ENCODE assay signal across 1 cellular context in the genomic region with DNA sequence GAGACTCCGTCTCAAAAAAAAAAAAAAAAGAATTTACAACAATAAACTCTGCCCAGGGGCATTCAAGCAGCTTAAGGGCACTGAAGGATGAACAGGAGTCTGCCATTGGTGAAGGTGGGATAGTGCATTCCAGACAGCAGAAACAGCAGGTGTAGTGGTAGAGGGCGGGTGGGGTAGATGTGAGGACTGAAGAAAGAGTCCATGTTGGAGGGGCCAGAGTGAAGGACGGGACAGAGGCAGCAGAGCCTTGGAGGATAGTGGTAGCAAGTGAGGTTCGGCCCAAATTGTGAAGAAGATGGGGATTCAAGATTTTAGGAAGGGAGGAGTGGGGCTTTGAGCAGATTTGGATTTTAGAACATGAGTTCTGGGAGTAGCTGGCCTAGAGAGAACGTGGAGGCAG.
TF ChIP-seq lines count a peak whose summit lies in the region.

No MANE protein-coding gene starts in this region.

TF ChIP-seq in HEK293, 187 proteins besides CTCF, POLR2A, EP300 and RAD21 (continued from another document):
- TF ChIP-seq, protein P1, sequence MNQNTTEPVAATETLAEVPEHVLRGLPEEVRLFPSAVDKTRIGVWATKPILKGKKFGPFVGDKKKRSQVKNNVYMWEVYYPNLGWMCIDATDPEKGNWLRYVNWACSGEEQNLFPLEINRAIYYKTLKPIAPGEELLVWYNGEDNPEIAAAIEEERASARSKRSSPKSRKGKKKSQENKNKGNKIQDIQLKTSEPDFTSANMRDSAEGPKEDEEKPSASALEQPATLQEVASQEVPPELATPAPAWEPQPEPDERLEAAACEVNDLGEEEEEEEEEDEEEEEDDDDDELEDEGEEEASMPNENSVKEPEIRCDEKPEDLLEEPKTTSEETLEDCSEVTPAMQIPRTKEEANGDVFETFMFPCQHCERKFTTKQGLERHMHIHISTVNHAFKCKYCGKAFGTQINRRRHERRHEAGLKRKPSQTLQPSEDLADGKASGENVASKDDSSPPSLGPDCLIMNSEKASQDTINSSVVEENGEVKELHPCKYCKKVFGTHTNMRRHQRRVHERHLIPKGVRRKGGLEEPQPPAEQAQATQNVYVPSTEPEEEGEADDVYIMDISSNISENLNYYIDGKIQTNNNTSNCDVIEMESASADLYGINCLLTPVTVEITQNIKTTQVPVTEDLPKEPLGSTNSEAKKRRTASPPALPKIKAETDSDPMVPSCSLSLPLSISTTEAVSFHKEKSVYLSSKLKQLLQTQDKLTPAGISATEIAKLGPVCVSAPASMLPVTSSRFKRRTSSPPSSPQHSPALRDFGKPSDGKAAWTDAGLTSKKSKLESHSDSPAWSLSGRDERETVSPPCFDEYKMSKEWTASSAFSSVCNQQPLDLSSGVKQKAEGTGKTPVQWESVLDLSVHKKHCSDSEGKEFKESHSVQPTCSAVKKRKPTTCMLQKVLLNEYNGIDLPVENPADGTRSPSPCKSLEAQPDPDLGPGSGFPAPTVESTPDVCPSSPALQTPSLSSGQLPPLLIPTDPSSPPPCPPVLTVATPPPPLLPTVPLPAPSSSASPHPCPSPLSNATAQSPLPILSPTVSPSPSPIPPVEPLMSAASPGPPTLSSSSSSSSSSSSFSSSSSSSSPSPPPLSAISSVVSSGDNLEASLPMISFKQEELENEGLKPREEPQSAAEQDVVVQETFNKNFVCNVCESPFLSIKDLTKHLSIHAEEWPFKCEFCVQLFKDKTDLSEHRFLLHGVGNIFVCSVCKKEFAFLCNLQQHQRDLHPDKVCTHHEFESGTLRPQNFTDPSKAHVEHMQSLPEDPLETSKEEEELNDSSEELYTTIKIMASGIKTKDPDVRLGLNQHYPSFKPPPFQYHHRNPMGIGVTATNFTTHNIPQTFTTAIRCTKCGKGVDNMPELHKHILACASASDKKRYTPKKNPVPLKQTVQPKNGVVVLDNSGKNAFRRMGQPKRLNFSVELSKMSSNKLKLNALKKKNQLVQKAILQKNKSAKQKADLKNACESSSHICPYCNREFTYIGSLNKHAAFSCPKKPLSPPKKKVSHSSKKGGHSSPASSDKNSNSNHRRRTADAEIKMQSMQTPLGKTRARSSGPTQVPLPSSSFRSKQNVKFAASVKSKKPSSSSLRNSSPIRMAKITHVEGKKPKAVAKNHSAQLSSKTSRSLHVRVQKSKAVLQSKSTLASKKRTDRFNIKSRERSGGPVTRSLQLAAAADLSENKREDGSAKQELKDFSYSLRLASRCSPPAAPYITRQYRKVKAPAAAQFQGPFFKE (tag by site-specific recombination; IDR thresholded peaks at IDR 0.05; ENCODE audit: borderline replicate concordance): no peak
- TF ChIP-seq ZNF350 (tag by site-specific recombination; IDR thresholded peaks at IDR 0.05) (no peak), ZNF521 (tag by site-specific recombination; IDR thresholded peaks at IDR 0.05) (no peak), ZNF155 (tag by site-specific recombination; IDR thresholded peaks at IDR 0.05) (no peak)
- TF ChIP-seq, protein P2, sequence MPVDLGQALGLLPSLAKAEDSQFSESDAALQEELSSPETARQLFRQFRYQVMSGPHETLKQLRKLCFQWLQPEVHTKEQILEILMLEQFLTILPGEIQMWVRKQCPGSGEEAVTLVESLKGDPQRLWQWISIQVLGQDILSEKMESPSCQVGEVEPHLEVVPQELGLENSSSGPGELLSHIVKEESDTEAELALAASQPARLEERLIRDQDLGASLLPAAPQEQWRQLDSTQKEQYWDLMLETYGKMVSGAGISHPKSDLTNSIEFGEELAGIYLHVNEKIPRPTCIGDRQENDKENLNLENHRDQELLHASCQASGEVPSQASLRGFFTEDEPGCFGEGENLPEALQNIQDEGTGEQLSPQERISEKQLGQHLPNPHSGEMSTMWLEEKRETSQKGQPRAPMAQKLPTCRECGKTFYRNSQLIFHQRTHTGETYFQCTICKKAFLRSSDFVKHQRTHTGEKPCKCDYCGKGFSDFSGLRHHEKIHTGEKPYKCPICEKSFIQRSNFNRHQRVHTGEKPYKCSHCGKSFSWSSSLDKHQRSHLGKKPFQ (tag by site-specific recombination; IDR thresholded peaks at IDR 0.05): no peak
- TF ChIP-seq, protein P3, sequence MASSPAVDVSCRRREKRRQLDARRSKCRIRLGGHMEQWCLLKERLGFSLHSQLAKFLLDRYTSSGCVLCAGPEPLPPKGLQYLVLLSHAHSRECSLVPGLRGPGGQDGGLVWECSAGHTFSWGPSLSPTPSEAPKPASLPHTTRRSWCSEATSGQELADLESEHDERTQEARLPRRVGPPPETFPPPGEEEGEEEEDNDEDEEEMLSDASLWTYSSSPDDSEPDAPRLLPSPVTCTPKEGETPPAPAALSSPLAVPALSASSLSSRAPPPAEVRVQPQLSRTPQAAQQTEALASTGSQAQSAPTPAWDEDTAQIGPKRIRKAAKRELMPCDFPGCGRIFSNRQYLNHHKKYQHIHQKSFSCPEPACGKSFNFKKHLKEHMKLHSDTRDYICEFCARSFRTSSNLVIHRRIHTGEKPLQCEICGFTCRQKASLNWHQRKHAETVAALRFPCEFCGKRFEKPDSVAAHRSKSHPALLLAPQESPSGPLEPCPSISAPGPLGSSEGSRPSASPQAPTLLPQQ (tag by site-specific recombination; IDR thresholded peaks at IDR 0.05): no peak
